In genomic region chr16:56041556-56042140, GRCh38 we compare ENCODE assay signal across 8 cellular contexts.
A peak's percentile ranks its signal among the peaks of the same experiment; 100 is the strongest.
DNase-seq lines count a peak whose midpoint lies in the region; ATAC-seq, FAIRE-seq and TF ChIP-seq lines count a peak whose summit lies in the region.

No MANE protein-coding gene starts in this region.

- TF ChIP-seq POLR2A in GM12878 (IDR thresholded peaks at IDR 0.05; ENCODE audit: low read depth, low read length), result no peak

- peaks cover 12 to 42% of the 10 kb centered on the region in 2 donors for H3K27me3 Mint-ChIP-seq in CD8-positive, alpha-beta memory T cell

- FAIRE-seq in GM12878 (lab: Jason Lieb, UNC) (no peak), RCC 7860 (lab: Jason Lieb, UNC) (no peak)

- H3K4me2 ChIP-seq in OCI-LY7 (ENCODE audit: low read length), result no peak overlapping the region
- no peak overlapping the region for H3K4me2 ChIP-seq in GM12878 (ENCODE audit: control insufficient read depth, insufficient read depth)

- SMC1A ChIA-PET in GM12878 (lab: Charles Lee; ENCODE audit: uncharacterized antibody, unreplicated experiment), result no interaction called here

- peaks cover 0 to 15% (median 10%) of the 10 kb centered on the region in 5 donors for H3K9me3 Mint-ChIP-seq in CD8-positive, alpha-beta memory T cell

- no peak overlapping the region for H3K9ac ChIP-seq in GM12878 (ENCODE audit: control insufficient read depth, insufficient read depth, low read length)

- no peak overlapping the region for H3K4me3 ChIP-seq in CD8-positive, alpha-beta memory T cell (ENCODE audit: low read length)
- no peak overlapping the region for H3K4me3 ChIP-seq in OCI-LY7 (ENCODE audit: low read depth, low read length, poor library complexity, severe bottlenecking)
- no peak overlapping the region for H3K4me3 ChIP-seq in GM12878

- H3K4me3 Mint-ChIP-seq in CD8-positive, alpha-beta memory T cell, result no peak overlapping the region

- BruUV-seq in OCI-LY7 (replicated peaks; lab: Mats Ljungman, UMichigan), result no TSS peak
- no TSS peak for BruUV-seq in GM12878 (replicated peaks; lab: Mats Ljungman, UMichigan)

- TF ChIP-seq CTCF in OCI-LY7 (conservative IDR thresholded peaks at IDR 0.05; ENCODE audit: low read length) (peak; percentile 66), GM12878 (IDR thresholded peaks at IDR 0.05 in 2 of 3, conservative IDR thresholded peaks at IDR 0.05 in 1 of 3; ENCODE audit: control insufficient read depth in 2 of 3, extremely low read depth in 1 of 3, insufficient read depth in 1 of 3, low read depth in 3 of 3, low read length in 3 of 3) (peak; percentile 38 to 49 (median 44); a peak in 5 of 6 replicates)

- no peak overlapping the region for H3K27ac Mint-ChIP-seq in CD8-positive, alpha-beta memory T cell

- H3K4me1 ChIP-seq in CD8-positive, alpha-beta memory T cell (ENCODE audit: insufficient read depth, low read length), result no peaks in the 10 kb centered on the region
- H3K4me1 ChIP-seq in OCI-LY7 (ENCODE audit: insufficient read depth, low read length, poor library complexity, severe bottlenecking) (no peaks in the 10 kb centered on the region), GM12878 (ENCODE audit: control insufficient read depth, insufficient read depth, low read length) (no peaks in the 10 kb centered on the region)

- WGBS in GM12878 (ENCODE audit: insufficient coverage, insufficient replicate concordance, low lambda C conversion rate, missing lambda C conversion rate), result 38% methylated on average over 4 of the region's 4 CpGs

- H2AFZ ChIP-seq in OCI-LY7 (ENCODE audit: low read length), result no peak overlapping the region
- no peak overlapping the region for H2AFZ ChIP-seq in GM12878 (ENCODE audit: control insufficient read depth, low read depth, low read length)

- DNase-seq in CD8-positive, alpha-beta memory T cell, result peak in 3 of 5 donors; percentile 11 to 47 (median 17)
- DNase-seq in OCI-LY7 (ENCODE audit: low spot score), result peak; percentile 10
- no peak for DNase-seq in GM12878 (ENCODE audit: low read depth, low spot score)
- peak; percentile 10 for DNase-seq in medulla oblongata (ENCODE audit: extremely low spot score)
- DNase-seq in RCC 7860 (ENCODE audit: low spot score), result no peak
- DNase-seq in NCI-H187 treated with DMSO at 0.1 percent for 48 hours (lab: John Stamatoyannopoulos, UW), result no peak

- no peaks in the 10 kb centered on the region for H3K79me2 ChIP-seq in OCI-LY7 (ENCODE audit: insufficient read depth, low read depth, low read length)
- no peaks in the 10 kb centered on the region for H3K79me2 ChIP-seq in GM12878 (ENCODE audit: control insufficient read depth, insufficient read depth, low read length)

- peaks cover 0 to 4% (median 0%) of the 10 kb centered on the region in 3 donors for H3K4me1 Mint-ChIP-seq in CD8-positive, alpha-beta memory T cell

- RAD21 ChIA-PET in GM12878 (lab: Charles Lee; ENCODE audit: unreplicated experiment), result no interaction called here

- ATAC-seq in GM21529 (IDR thresholded peaks at IDR 0.05; ENCODE audit: unreplicated experiment), result peak; percentile 72
- peak; percentile 90 for ATAC-seq in GM12878
- ATAC-seq in GM19397 (IDR thresholded peaks at IDR 0.05; ENCODE audit: unreplicated experiment), result no peak

- peak; percentile 40 for TF ChIP-seq RAD21 in GM12878 (IDR thresholded peaks at IDR 0.05; ENCODE audit: insufficient read depth, low read depth, low read length)

- in situ Hi-C loops in GM12878 (cut with MboI), result no loop called here

- no peak for TF ChIP-seq EP300 in GM12878 (IDR thresholded peaks at IDR 0.05; ENCODE audit: borderline replicate concordance in 1 of 2, control insufficient read depth in 1 of 2, low read depth in 2 of 2, low read length in 2 of 2)

- intact Hi-C loops in OCI-LY7 (cut with micrococcal nuclease; ENCODE audit: unreplicated experiment), result loop anchor here (1.0 to 10.0 kb wide), 3 partner anchors 161 to 277 kb away; no protein-coding TSS in a partner anchor
- intact Hi-C loops in GM12878 (cut with micrococcal nuclease; ENCODE audit: unreplicated experiment), result loop anchor here (1.0 to 2.0 kb wide), 2 partner anchors 161 to 277 kb away; no protein-coding TSS in a partner anchor

- CTCF ChIA-PET in CD8-positive, alpha-beta memory T cell (lab: Charles Lee), result interaction anchor here (1.2 kb wide), 1 partner anchor 12 kb away, joined by 3 read pairs; no protein-coding TSS in a partner anchor
- CTCF ChIA-PET in OCI-LY7 (lab: Charles Lee; ENCODE audit: unreplicated experiment) (no interaction called here), GM12878 (lab: Yijun Ruan, JAX) (interaction anchor here (1.3 to 1.4 kb wide), 2 partner anchors 161 to 277 kb away, joined by 5 to 6 read pairs; no protein-coding TSS in a partner anchor)

- H3K9me2 ChIP-seq in OCI-LY7 (ENCODE audit: insufficient read depth, low read length), result no peaks in the 10 kb centered on the region

- no peak overlapping the region for H3K27ac ChIP-seq in CD8-positive, alpha-beta memory T cell (ENCODE audit: low read depth, low read length)
- H3K27ac ChIP-seq in OCI-LY7 (ENCODE audit: low read depth, low read length, poor library complexity, severe bottlenecking), result no peak overlapping the region
- no peak overlapping the region for H3K27ac ChIP-seq in GM12878 (ENCODE audit: control insufficient read depth, insufficient read depth)

- peaks cover under 1% of the 10 kb centered on the region for H3K9me3 ChIP-seq in CD8-positive, alpha-beta memory T cell (ENCODE audit: low read length)
- H3K9me3 ChIP-seq in OCI-LY7 (ENCODE audit: low read length) (peaks cover 9% of the 10 kb centered on the region; the same call in 1 of the 2 replicates), GM12878 (replicated peaks; ENCODE audit: control insufficient read depth, insufficient read depth, low read length) (no peaks in the 10 kb centered on the region)

- H3K36me3 ChIP-seq in CD8-positive, alpha-beta memory T cell (ENCODE audit: insufficient read depth, low read length), result no peaks in the 10 kb centered on the region
- H3K36me3 ChIP-seq in OCI-LY7 (ENCODE audit: insufficient read depth, low read length) (no peaks in the 10 kb centered on the region), GM12878 (ENCODE audit: control insufficient read depth in 2 of 2, insufficient read depth in 2 of 2, low read length in 1 of 2) (no peaks in the 10 kb centered on the region)

- peaks cover 0 to 4% (median 2%) of the 10 kb centered on the region in 3 donors for H3K36me3 Mint-ChIP-seq in CD8-positive, alpha-beta memory T cell

- POLR2A ChIA-PET in CD8-positive, alpha-beta memory T cell (lab: Charles Lee), result no interaction called here
- POLR2A ChIA-PET in OCI-LY7 (lab: Charles Lee), result no interaction called here
- POLR2A ChIA-PET in GM12878 (lab: Charles Lee), result no interaction called here

- H4K20me1 ChIP-seq in OCI-LY7 (ENCODE audit: insufficient read depth, low read length), result no peaks in the 10 kb centered on the region
- no peaks in the 10 kb centered on the region for H4K20me1 ChIP-seq in GM12878 (ENCODE audit: control insufficient read depth, insufficient read depth)

- no peaks in the 10 kb centered on the region for H3K27me3 ChIP-seq in CD8-positive, alpha-beta memory T cell (ENCODE audit: insufficient read depth, low read length, poor library complexity, severe bottlenecking)
- no peaks in the 10 kb centered on the region for H3K27me3 ChIP-seq in GM12878 (replicated peaks in 1 of 2; ENCODE audit: control insufficient read depth in 2 of 2, insufficient read depth in 2 of 2, low read length in 1 of 2)

TF ChIP-seq in GM12878, 131 proteins besides CTCF, POLR2A, EP300 and RAD21:
- TF ChIP-seq BCL11A (IDR thresholded peaks at IDR 0.05; ENCODE audit: low read depth, low read length) (no peak), SMC3 (IDR thresholded peaks at IDR 0.05; ENCODE audit: borderline replicate concordance, low read length) (peak; percentile 58)

Comparison
In these comparisons a context has a peak if more than half of its experiments do, and no peak if none do; other contexts are left out.
1. DNase-seq: peak in CD8-positive, alpha-beta memory T cell (3 of 5), OCI-LY7 (single experiment) and medulla oblongata (single experiment); none in GM12878 (single experiment), RCC 7860 (single experiment) and NCI-H187 treated with DMSO at 0.1 percent for 48 hours (single experiment).